In the genomic region with DNA sequence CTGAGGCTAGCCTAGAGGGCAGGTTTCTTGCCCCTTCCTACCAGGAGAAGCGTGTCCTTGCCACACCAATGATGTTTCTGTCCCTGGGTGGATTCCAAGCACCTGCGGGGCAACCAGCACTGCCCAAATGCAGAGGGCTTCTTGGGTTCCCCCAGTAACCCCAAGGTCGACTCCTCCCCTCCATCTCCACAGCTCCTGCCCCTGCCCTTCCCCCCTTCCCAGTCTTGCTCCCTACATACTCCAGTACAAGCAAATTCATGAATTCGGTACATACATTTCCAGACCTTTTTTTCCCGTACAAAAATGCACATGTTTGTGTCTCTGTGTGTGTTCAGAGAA, we compare ENCODE assay signal across 1 cellular context.
TF ChIP-seq lines count a peak whose summit lies in the region.

No MANE protein-coding gene starts in this region.

TF ChIP-seq in A549, 52 proteins besides CTCF, POLR2A, EP300 and RAD21 (continued from another document):
- TF ChIP-seq, protein P1, sequence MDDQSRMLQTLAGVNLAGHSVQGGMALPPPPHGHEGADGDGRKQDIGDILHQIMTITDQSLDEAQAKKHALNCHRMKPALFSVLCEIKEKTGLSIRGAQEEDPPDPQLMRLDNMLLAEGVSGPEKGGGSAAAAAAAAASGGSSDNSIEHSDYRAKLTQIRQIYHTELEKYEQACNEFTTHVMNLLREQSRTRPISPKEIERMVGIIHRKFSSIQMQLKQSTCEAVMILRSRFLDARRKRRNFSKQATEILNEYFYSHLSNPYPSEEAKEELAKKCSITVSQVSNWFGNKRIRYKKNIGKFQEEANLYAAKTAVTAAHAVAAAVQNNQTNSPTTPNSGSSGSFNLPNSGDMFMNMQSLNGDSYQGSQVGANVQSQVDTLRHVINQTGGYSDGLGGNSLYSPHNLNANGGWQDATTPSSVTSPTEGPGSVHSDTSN (IDR thresholded peaks at IDR 0.05) = no peak
- TF ChIP-seq MYC (IDR thresholded peaks at IDR 0.05; ENCODE audit: borderline replicate concordance, low read length) = no peak
- no peak for TF ChIP-seq HES2 (IDR thresholded peaks at IDR 0.05)
- TF ChIP-seq NPAS2 (CRISPR knock-in tag; IDR thresholded peaks at IDR 0.05; ENCODE audit: borderline replicate concordance) = no peak
- no peak for TF ChIP-seq NFE2L2 (conservative IDR thresholded peaks at IDR 0.05; ENCODE audit: low read length)
- no peak for TF ChIP-seq HMGXB4 (CRISPR knock-in tag; IDR thresholded peaks at IDR 0.05; ENCODE audit: borderline replicate concordance)
- TF ChIP-seq MAZ (IDR thresholded peaks at IDR 0.05; ENCODE audit: borderline replicate concordance, low read depth, low read length) = no peak
